Comparison of ENCODE assay signal across 11 cellular contexts in genomic region chr3:197001106-197001971, GRCh38. TPM values are rescaled to one million over a fixed set of nuclear protein-coding genes. Genes with fewer than 3 reads are reported as not detected.
A peak's percentile ranks its signal among the peaks of the same experiment; 100 is the strongest.
DNase-seq lines count a peak whose midpoint lies in the region; ATAC-seq and TF ChIP-seq lines count a peak whose summit lies in the region.
"Had no signal": no experiment of that assay in that cellular context is flagged by ENCODE, and none has a peak within 500 bp of the region (broad histone marks: within the 10 kb centered on the region; RNA-seq: fewer than 3 reads in every experiment).

No MANE protein-coding gene starts in this region.

- no peak overlapping the region for H3K27ac Mint-ChIP-seq in endodermal cell

- no peaks in the 10 kb centered on the region for H3K9me2 ChIP-seq in OCI-LY1 (ENCODE audit: low read depth, low read length)

- 94 to 98% methylated on average over 6 to 20 of the region's 20 CpGs for WGBS in endodermal cell (ENCODE audit: insufficient coverage in 1 of 2, insufficient read length in 1 of 2), 2 experiments

- H3K27me3 Mint-ChIP-seq in endodermal cell (ENCODE audit: insufficient read depth) = peaks cover 32% of the 10 kb centered on the region

- intact Hi-C loops in sciatic nerve (cut with DNase I) = no loop called here

- H3K9me3 ChIP-seq in OCI-LY1 (ENCODE audit: low read length) = no peaks in the 10 kb centered on the region
- H3K9me3 ChIP-seq in endodermal cell (ENCODE audit: control insufficient read depth, low read length) = no peaks in the 10 kb centered on the region
- H3K9me3 ChIP-seq: A549 had no signal

- peak overlapping the region; percentile 40 for H3K4me3 Mint-ChIP-seq in endodermal cell

- H3K27me3 ChIP-seq in OCI-LY1 (ENCODE audit: insufficient read depth, low read length) = no peaks in the 10 kb centered on the region
- H3K27me3 ChIP-seq in endodermal cell (ENCODE audit: control insufficient read depth, insufficient read depth, low read length, poor library complexity, severe bottlenecking) = peaks cover 18% of the 10 kb centered on the region

- H3K36me3 Mint-ChIP-seq in endodermal cell (ENCODE audit: low read depth) = peaks cover 10% of the 10 kb centered on the region

- H3K27ac ChIP-seq in OCI-LY1 (ENCODE audit: low read depth, low read length, poor library complexity, severe bottlenecking) (no peak overlapping the region), endodermal cell (ENCODE audit: low read depth, low read length) (no peak overlapping the region)

- peaks cover 25% of the 10 kb centered on the region for H3K4me1 ChIP-seq in OCI-LY1 (ENCODE audit: insufficient read depth, low read length, severe bottlenecking)
- H3K4me1 ChIP-seq in endodermal cell (ENCODE audit: control insufficient read depth, insufficient read depth, low read length) = no peaks in the 10 kb centered on the region

- TF ChIP-seq CTCF in OCI-LY1 (IDR thresholded peaks at IDR 0.05; ENCODE audit: low read length) (peak; percentile 3; the same call in 1 of the 2 replicates), endodermal cell (conservative IDR thresholded peaks at IDR 0.05) (no peak)

- peak overlapping the region; percentile 97 for H3K4me2 ChIP-seq in OCI-LY1 (ENCODE audit: low read length)

- no peaks in the 10 kb centered on the region for H3F3A ChIP-seq in OCI-LY1 (ENCODE audit: insufficient read depth, low read length)

- peak overlapping the region; percentile 69 for H3K4me3 ChIP-seq in OCI-LY1 (ENCODE audit: low read depth, low read length, poor library complexity, severe bottlenecking)
- H3K4me3 ChIP-seq in endodermal cell (ENCODE audit: low read length) = no peak overlapping the region

- H3K36me3 ChIP-seq in OCI-LY1 (ENCODE audit: insufficient read depth, low read length) (no peaks in the 10 kb centered on the region; the same call in 1 of the 2 replicates), endodermal cell (ENCODE audit: control insufficient read depth, insufficient read depth, low read length) (no peaks in the 10 kb centered on the region)

- H2AFZ ChIP-seq in OCI-LY1 (ENCODE audit: low read length) = no peak overlapping the region

- H3K4me1 Mint-ChIP-seq in endodermal cell = peaks cover 12% of the 10 kb centered on the region

- no peaks in the 10 kb centered on the region for H4K20me1 ChIP-seq in OCI-LY1 (ENCODE audit: insufficient read depth, low read length)

- H3K9ac ChIP-seq in OCI-LY1 (ENCODE audit: low read length) (peak overlapping the region; percentile 63), endodermal cell (ENCODE audit: extremely low read depth, low read length, poor library complexity, severe bottlenecking) (no peak overlapping the region)

- no peaks in the 10 kb centered on the region for H3K79me2 ChIP-seq in OCI-LY1 (ENCODE audit: insufficient read depth, low read length)

- DNase-seq in NCI-H1417 (lab: John Stamatoyannopoulos, UW) (peak in 2 of 3 experiments; percentile 85 to 90), NCI-H1417 treated with DMSO at 0.1 percent for 48 hours (lab: John Stamatoyannopoulos, UW) (no peak), endodermal cell (no peak), sciatic nerve (ENCODE audit: low spot score) (peak; percentile 51), HT-29 (ENCODE audit: low spot score) (no peak)
- no peak for DNase-seq in stimulated activated CD8-positive, alpha-beta memory T cell treated with anti-CD3 and anti-CD28 coated beads, Interleukin-4, amount 100 ng/mL, for 48 hours
- DNase-seq: activated CD8-positive, alpha-beta memory T cell treated with anti-CD3 and anti-CD28 coated beads, Interleukin-2, amount 50 U/mL, for 48 hours; KBM-7 had no signal

- no peaks in the 10 kb centered on the region for H3K9me3 Mint-ChIP-seq in endodermal cell

- ATAC-seq in sciatic nerve = peak; percentile 2
- ATAC-seq in HG03571 (IDR thresholded peaks at IDR 0.05; ENCODE audit: unreplicated experiment) = no peak

RNA-seq across cellular contexts. Expression of gene MELTF, which starts 28.3 kb away (rescaled TPM):
- total RNA-seq in endodermal cell (10 to 100 TPM; 11.3 to 15.1 TPM), sciatic nerve (5.3 TPM)
- polyA plus RNA-seq in endodermal cell (2013, experiment 1 of 2) = 4.8 TPM
- polyA plus RNA-seq in endodermal cell (2013, experiment 2 of 2) = 5.1 TPM
- 4.1 and 15.3 TPM in 2 replicates for total RNA-seq in HT-29 (2014; rRNA removed; shearing (Covaris generic))

RNA-seq across cellular contexts. Expression of gene PIGZ, which starts 32.7 kb away (rescaled TPM):
- total RNA-seq in endodermal cell = under 1 TPM; 0.22 to 0.31 TPM
- polyA plus RNA-seq in endodermal cell (2013, experiment 1 of 2) = 0.46 TPM
- not detected for polyA plus RNA-seq in endodermal cell (2013, experiment 2 of 2)
- 5.4 TPM for total RNA-seq in sciatic nerve
- 7.3 and 10.1 TPM in 2 replicates for total RNA-seq in HT-29 (2014; rRNA removed; shearing (Covaris generic))

RNA-seq across cellular contexts. Expression of gene NCBP2, which starts 59.0 kb away (rescaled TPM):
- total RNA-seq in endodermal cell = 10 to 100 TPM; 74.9 to 97.3 TPM
- 109 TPM for polyA plus RNA-seq in endodermal cell (2013, experiment 1 of 2)
- 98.5 TPM for polyA plus RNA-seq in endodermal cell (2013, experiment 2 of 2)
- total RNA-seq in sciatic nerve = 39.9 TPM
- total RNA-seq in HT-29 (2014; rRNA removed; shearing (Covaris generic)) = 46.7 and 67.1 TPM in 2 replicates

Comparison
In these comparisons a context has a peak if more than half of its experiments do, and no peak if none do; other contexts are left out.
1. DNase-seq: peak in NCI-H1417 (2 of 3) and sciatic nerve (single experiment); none in NCI-H1417 treated with DMSO at 0.1 percent for 48 hours (single experiment), endodermal cell (single experiment), HT-29 (single experiment) and stimulated activated CD8-positive, alpha-beta memory T cell treated with anti-CD3 and anti-CD28 coated beads, Interleukin-4, amount 100 ng/mL, for 48 hours (single experiment).